1 cellular context compared by ENCODE assay signal in the genomic region with DNA sequence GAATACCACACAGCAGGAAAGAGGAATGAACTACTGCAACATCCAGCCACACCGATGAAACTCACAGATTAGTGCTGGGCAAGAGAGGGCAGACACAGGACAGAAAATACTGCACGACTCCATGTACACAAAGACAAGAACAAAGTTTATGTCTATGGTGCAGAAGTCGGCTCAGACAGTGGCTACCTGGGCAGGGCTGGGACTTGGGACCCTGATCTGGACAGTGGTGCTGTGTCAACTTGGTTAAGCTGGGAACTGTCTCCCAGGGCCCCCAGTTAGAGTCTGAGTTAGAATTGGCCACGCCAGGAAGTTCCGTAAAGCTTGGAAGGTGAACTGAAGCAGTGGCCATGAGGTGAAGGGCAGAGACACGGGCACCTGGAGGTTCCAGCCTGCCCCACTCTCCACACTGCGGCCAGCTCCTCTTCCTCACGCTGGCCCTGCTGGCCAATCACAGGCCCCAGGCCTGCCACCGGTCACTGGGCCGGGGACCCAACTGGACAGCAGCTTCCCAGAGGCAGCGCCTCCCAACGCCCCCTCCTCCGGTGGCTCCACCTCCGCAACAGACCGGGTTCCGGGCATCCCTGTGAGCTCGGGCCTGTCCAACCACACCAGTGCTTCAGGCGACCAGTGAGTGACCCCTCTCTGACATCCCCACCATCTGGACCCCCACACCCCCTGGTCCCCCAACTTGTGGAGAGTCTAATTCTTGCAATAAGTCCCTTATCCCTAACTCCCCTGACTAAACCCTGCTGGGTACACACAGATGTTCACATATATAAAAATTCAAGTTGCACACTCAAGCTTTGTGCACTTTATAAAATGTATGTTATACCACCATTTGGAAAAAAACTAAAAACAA.
TF ChIP-seq lines count a peak whose summit lies in the region.

No MANE protein-coding gene starts in this region.

TF ChIP-seq in HepG2, 621 proteins besides CTCF, POLR2A, EP300 and RAD21 (continued from another document and continues in another):
- TF ChIP-seq, protein P1, sequence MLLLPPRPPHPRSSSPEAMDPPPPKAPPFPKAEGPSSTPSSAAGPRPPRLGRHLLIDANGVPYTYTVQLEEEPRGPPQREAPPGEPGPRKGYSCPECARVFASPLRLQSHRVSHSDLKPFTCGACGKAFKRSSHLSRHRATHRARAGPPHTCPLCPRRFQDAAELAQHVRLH (CRISPR knock-in tag; IDR thresholded peaks at IDR 0.05; ENCODE audit: borderline replicate concordance, low read depth) = 0 out of 2 replicates have a peak, but pooled peaks have one; percentile 21
- TF ChIP-seq ZNF274 (CRISPR knock-in tag; IDR thresholded peaks at IDR 0.05) = peak; percentile 39; the same call in 1 of the 2 replicates
- peak; percentile 89 for TF ChIP-seq SALL1 (CRISPR knock-in tag; IDR thresholded peaks at IDR 0.05)
- TF ChIP-seq SOX5 (CRISPR knock-in tag; IDR thresholded peaks at IDR 0.05; ENCODE audit: borderline replicate concordance) = no peak
- TF ChIP-seq ZFX (CRISPR knock-in tag; IDR thresholded peaks at IDR 0.05; ENCODE audit: low read depth) = peak; percentile 46; the same call in 1 of the 2 replicates
- no peak for TF ChIP-seq REPIN1 (CRISPR knock-in tag; IDR thresholded peaks at IDR 0.05; ENCODE audit: borderline replicate concordance, low read depth)
- TF ChIP-seq, protein P2, sequence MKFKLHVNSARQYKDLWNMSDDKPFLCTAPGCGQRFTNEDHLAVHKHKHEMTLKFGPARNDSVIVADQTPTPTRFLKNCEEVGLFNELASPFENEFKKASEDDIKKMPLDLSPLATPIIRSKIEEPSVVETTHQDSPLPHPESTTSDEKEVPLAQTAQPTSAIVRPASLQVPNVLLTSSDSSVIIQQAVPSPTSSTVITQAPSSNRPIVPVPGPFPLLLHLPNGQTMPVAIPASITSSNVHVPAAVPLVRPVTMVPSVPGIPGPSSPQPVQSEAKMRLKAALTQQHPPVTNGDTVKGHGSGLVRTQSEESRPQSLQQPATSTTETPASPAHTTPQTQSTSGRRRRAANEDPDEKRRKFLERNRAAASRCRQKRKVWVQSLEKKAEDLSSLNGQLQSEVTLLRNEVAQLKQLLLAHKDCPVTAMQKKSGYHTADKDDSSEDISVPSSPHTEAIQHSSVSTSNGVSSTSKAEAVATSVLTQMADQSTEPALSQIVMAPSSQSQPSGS (CRISPR knock-in tag; IDR thresholded peaks at IDR 0.05) = no peak
- TF ChIP-seq MEIS1 (CRISPR knock-in tag; IDR thresholded peaks at IDR 0.05; ENCODE audit: borderline replicate concordance) = peak; percentile 68; the same call in 1 of the 2 replicates
- TF ChIP-seq RCOR2 (CRISPR knock-in tag; IDR thresholded peaks at IDR 0.05) = peak; percentile 64; the same call in 1 of the 2 replicates
- TF ChIP-seq HNF4G (IDR thresholded peaks at IDR 0.05; ENCODE audit: borderline replicate concordance, low read depth, low read length) = peak; percentile 64; the same call in 1 of the 2 replicates
- peak; percentile 57; the same call in 1 of the 2 replicates for TF ChIP-seq HNF4G (CRISPR knock-in tag; IDR thresholded peaks at IDR 0.05; ENCODE audit: borderline replicate concordance, low read depth)
- TF ChIP-seq, protein P3, sequence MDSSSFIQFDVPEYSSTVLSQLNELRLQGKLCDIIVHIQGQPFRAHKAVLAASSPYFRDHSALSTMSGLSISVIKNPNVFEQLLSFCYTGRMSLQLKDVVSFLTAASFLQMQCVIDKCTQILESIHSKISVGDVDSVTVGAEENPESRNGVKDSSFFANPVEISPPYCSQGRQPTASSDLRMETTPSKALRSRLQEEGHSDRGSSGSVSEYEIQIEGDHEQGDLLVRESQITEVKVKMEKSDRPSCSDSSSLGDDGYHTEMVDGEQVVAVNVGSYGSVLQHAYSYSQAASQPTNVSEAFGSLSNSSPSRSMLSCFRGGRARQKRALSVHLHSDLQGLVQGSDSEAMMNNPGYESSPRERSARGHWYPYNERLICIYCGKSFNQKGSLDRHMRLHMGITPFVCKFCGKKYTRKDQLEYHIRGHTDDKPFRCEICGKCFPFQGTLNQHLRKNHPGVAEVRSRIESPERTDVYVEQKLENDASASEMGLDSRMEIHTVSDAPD (CRISPR knock-in tag; IDR thresholded peaks at IDR 0.05) = peak; percentile 63; the same call in 1 of the 2 replicates
- no peak; the same call in 1 of the 2 replicates for TF ChIP-seq ZNF296 (CRISPR knock-in tag; conservative IDR thresholded peaks at IDR 0.05)
- TF ChIP-seq GLI4 (CRISPR knock-in tag; IDR thresholded peaks at IDR 0.05; ENCODE audit: borderline replicate concordance) = no peak
- no peak for TF ChIP-seq SMARCE1 (IDR thresholded peaks at IDR 0.05; ENCODE audit: borderline replicate concordance)
- TF ChIP-seq, protein P4, sequence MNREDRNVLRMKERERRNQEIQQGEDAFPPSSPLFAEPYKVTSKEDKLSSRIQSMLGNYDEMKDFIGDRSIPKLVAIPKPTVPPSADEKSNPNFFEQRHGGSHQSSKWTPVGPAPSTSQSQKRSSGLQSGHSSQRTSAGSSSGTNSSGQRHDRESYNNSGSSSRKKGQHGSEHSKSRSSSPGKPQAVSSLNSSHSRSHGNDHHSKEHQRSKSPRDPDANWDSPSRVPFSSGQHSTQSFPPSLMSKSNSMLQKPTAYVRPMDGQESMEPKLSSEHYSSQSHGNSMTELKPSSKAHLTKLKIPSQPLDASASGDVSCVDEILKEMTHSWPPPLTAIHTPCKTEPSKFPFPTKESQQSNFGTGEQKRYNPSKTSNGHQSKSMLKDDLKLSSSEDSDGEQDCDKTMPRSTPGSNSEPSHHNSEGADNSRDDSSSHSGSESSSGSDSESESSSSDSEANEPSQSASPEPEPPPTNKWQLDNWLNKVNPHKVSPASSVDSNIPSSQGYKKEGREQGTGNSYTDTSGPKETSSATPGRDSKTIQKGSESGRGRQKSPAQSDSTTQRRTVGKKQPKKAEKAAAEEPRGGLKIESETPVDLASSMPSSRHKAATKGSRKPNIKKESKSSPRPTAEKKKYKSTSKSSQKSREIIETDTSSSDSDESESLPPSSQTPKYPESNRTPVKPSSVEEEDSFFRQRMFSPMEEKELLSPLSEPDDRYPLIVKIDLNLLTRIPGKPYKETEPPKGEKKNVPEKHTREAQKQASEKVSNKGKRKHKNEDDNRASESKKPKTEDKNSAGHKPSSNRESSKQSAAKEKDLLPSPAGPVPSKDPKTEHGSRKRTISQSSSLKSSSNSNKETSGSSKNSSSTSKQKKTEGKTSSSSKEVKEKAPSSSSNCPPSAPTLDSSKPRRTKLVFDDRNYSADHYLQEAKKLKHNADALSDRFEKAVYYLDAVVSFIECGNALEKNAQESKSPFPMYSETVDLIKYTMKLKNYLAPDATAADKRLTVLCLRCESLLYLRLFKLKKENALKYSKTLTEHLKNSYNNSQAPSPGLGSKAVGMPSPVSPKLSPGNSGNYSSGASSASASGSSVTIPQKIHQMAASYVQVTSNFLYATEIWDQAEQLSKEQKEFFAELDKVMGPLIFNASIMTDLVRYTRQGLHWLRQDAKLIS (CRISPR knock-in tag; IDR thresholded peaks at IDR 0.05) = no peak
- no peak for TF ChIP-seq ZNF205 (CRISPR knock-in tag; IDR thresholded peaks at IDR 0.05)
- TF ChIP-seq, protein P5, sequence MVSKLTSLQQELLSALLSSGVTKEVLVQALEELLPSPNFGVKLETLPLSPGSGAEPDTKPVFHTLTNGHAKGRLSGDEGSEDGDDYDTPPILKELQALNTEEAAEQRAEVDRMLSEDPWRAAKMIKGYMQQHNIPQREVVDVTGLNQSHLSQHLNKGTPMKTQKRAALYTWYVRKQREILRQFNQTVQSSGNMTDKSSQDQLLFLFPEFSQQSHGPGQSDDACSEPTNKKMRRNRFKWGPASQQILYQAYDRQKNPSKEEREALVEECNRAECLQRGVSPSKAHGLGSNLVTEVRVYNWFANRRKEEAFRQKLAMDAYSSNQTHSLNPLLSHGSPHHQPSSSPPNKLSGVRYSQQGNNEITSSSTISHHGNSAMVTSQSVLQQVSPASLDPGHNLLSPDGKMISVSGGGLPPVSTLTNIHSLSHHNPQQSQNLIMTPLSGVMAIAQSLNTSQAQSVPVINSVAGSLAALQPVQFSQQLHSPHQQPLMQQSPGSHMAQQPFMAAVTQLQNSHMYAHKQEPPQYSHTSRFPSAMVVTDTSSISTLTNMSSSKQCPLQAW (CRISPR knock-in tag; IDR thresholded peaks at IDR 0.05) = peak; percentile 63
- TF ChIP-seq THAP11 (CRISPR knock-in tag; IDR thresholded peaks at IDR 0.05) = no peak; the same call in 1 of the 2 replicates
- TF ChIP-seq, protein P6, sequence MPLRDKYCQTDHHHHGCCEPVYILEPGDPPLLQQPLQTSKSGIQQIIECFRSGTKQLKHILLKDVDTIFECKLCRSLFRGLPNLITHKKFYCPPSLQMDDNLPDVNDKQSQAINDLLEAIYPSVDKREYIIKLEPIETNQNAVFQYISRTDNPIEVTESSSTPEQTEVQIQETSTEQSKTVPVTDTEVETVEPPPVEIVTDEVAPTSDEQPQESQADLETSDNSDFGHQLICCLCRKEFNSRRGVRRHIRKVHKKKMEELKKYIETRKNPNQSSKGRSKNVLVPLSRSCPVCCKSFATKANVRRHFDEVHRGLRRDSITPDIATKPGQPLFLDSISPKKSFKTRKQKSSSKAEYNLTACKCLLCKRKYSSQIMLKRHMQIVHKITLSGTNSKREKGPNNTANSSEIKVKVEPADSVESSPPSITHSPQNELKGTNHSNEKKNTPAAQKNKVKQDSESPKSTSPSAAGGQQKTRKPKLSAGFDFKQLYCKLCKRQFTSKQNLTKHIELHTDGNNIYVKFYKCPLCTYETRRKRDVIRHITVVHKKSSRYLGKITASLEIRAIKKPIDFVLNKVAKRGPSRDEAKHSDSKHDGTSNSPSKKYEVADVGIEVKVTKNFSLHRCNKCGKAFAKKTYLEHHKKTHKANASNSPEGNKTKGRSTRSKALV (CRISPR knock-in tag; IDR thresholded peaks at IDR 0.05) = peak; percentile 62; the same call in 1 of the 2 replicates
- no peak for TF ChIP-seq SOX6 (IDR thresholded peaks at IDR 0.05)
- peak; percentile 42 for TF ChIP-seq SOX6 (CRISPR knock-in tag; IDR thresholded peaks at IDR 0.05)
- no peak for TF ChIP-seq ZSCAN22 (CRISPR knock-in tag; IDR thresholded peaks at IDR 0.05)
- TF ChIP-seq, protein P7, sequence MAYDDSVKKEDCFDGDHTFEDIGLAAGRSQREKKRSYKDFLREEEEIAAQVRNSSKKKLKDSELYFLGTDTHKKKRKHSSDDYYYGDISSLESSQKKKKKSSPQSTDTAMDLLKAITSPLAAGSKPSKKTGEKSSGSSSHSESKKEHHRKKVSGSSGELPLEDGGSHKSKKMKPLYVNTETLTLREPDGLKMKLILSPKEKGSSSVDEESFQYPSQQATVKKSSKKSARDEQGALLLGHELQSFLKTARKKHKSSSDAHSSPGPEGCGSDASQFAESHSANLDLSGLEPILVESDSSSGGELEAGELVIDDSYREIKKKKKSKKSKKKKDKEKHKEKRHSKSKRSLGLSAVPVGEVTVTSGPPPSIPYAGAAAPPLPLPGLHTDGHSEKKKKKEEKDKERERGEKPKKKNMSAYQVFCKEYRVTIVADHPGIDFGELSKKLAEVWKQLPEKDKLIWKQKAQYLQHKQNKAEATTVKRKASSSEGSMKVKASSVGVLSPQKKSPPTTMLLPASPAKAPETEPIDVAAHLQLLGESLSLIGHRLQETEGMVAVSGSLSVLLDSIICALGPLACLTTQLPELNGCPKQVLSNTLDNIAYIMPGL (CRISPR knock-in tag; IDR thresholded peaks at IDR 0.05; ENCODE audit: borderline replicate concordance in 1 of 2, low read depth in 1 of 2) = no peak
- 0 out of 2 replicates have a peak, but pooled peaks have one; percentile 64 for TF ChIP-seq ZMAT3 (CRISPR knock-in tag; conservative IDR thresholded peaks at IDR 0.05)
- TF ChIP-seq CHD4 (IDR thresholded peaks at IDR 0.05; ENCODE audit: borderline replicate concordance, low read length) = peak; percentile 74; the same call in 1 of the 2 replicates
- TF ChIP-seq RARA (CRISPR knock-in tag; IDR thresholded peaks at IDR 0.05) = peak; percentile 11; the same call in 1 of the 2 replicates
- TF ChIP-seq ZMYM4 (CRISPR knock-in tag; IDR thresholded peaks at IDR 0.05) = peak; percentile 55
- TF ChIP-seq KLF16 (CRISPR knock-in tag; IDR thresholded peaks at IDR 0.05) = no peak
- no peak for TF ChIP-seq NBN (conservative IDR thresholded peaks at IDR 0.05)
- TF ChIP-seq ELF3 (CRISPR knock-in tag; IDR thresholded peaks at IDR 0.05) = peak; percentile 36; the same call in 1 of the 2 replicates
- TF ChIP-seq, protein P8, sequence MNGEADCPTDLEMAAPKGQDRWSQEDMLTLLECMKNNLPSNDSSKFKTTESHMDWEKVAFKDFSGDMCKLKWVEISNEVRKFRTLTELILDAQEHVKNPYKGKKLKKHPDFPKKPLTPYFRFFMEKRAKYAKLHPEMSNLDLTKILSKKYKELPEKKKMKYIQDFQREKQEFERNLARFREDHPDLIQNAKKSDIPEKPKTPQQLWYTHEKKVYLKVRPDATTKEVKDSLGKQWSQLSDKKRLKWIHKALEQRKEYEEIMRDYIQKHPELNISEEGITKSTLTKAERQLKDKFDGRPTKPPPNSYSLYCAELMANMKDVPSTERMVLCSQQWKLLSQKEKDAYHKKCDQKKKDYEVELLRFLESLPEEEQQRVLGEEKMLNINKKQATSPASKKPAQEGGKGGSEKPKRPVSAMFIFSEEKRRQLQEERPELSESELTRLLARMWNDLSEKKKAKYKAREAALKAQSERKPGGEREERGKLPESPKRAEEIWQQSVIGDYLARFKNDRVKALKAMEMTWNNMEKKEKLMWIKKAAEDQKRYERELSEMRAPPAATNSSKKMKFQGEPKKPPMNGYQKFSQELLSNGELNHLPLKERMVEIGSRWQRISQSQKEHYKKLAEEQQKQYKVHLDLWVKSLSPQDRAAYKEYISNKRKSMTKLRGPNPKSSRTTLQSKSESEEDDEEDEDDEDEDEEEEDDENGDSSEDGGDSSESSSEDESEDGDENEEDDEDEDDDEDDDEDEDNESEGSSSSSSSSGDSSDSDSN (CRISPR knock-in tag; IDR thresholded peaks at IDR 0.05) = peak; percentile 48; the same call in 1 of the 2 replicates
- TF ChIP-seq REL (CRISPR knock-in tag; conservative IDR thresholded peaks at IDR 0.05) = no peak
- 0 out of 4 replicates have a peak, but pooled peaks of 1 of the 2 experiments have one; percentile 16 for TF ChIP-seq MAFK (conservative IDR thresholded peaks at IDR 0.05 in 1 of 2, IDR thresholded peaks at IDR 0.05 in 1 of 2; ENCODE audit: low read length in 2 of 2)
- TF ChIP-seq NFYC (CRISPR knock-in tag; IDR thresholded peaks at IDR 0.05) = peak; percentile 55
- TF ChIP-seq BCL6 (CRISPR knock-in tag; IDR thresholded peaks at IDR 0.05) = 0 out of 2 replicates have a peak, but pooled peaks have one; percentile 19
- no peak; the same call in 1 of the 2 replicates for TF ChIP-seq SAFB2 (CRISPR knock-in tag; IDR thresholded peaks at IDR 0.05; ENCODE audit: borderline replicate concordance, low read depth)
- TF ChIP-seq XBP1 (CRISPR knock-in tag; IDR thresholded peaks at IDR 0.05) = no peak
- TF ChIP-seq PAWR (CRISPR knock-in tag; IDR thresholded peaks at IDR 0.05; ENCODE audit: borderline replicate concordance) = no peak
- TF ChIP-seq ZNF629 (CRISPR knock-in tag; conservative IDR thresholded peaks at IDR 0.05) = 0 out of 2 replicates have a peak, but pooled peaks have one; percentile 34
- no peak for TF ChIP-seq ZSCAN12 (CRISPR knock-in tag; IDR thresholded peaks at IDR 0.05)
- TF ChIP-seq ZNF432 (CRISPR knock-in tag; IDR thresholded peaks at IDR 0.05; ENCODE audit: borderline replicate concordance) = no peak
- TF ChIP-seq ZNF724P (CRISPR knock-in tag; IDR thresholded peaks at IDR 0.05; ENCODE audit: borderline replicate concordance) = no peak
- TF ChIP-seq RFXAP (CRISPR knock-in tag; IDR thresholded peaks at IDR 0.05; ENCODE audit: borderline replicate concordance) = peak; percentile 53; the same call in 1 of the 2 replicates
